Comparison of ENCODE assay signal across 9 cellular contexts in the genomic region with DNA sequence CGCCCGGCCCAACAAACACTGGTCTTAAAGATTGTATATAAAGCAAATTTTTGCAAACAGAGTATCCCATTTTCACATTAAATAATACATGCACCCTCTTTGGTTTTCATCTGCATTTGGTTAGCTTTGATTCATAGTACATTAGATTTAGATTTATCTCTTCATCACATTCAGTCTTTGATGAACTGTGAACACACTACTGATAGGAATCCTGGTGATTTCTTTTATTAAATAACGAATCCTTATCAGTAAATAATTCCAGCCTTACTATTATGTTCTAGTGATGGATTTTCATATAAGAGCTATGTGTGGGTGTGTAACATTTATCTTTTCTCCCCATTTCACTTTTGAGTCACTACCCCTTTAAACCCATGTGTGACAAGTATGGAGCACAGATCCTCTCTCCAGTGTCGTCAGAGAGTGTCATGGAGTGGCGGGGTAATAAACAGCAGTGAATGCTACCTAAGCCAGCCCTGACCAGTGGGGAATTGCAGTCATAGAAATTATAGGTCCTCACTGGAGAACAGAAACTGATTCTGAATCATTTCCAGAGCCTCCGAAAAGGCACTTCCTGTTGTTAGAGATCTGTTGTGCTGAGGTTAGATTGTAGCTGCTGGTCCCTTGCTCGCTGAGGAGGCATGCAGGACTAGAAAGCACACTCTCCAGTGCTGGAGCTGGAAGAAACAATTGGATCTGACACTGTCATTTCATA. TPM values are rescaled to one million over a fixed set of nuclear protein-coding genes. Genes with fewer than 3 reads are reported as not detected.
DNase-seq lines count a peak whose midpoint lies in the region; ATAC-seq and TF ChIP-seq lines count a peak whose summit lies in the region.
"Had no signal": no experiment of that assay in that cellular context is flagged by ENCODE, and none has a peak within 500 bp of the region (broad histone marks: within the 10 kb centered on the region; RNA-seq: fewer than 3 reads in every experiment).

No MANE protein-coding gene starts in this region.

- H3K4me3 Mint-ChIP-seq in activated T-cell treated with anti-CD3 and anti-CD28 coated beads, Interleukin-2, amount 50 U/mL, for 4 hours: no peak overlapping the region
- H3K4me3 Mint-ChIP-seq in activated T-cell treated with anti-CD3 and anti-CD28 coated beads, Interleukin-2, amount 50 U/mL, for 24 hours: no peak overlapping the region
- H3K4me3 Mint-ChIP-seq in HFFc6: peak overlapping the region; percentile 83

- no peaks in the 10 kb centered on the region for H4K20me1 ChIP-seq in OCI-LY7 (ENCODE audit: insufficient read depth, low read length)

- peak; percentile 28 to 66 for ATAC-seq in activated T-cell treated with anti-CD3 and anti-CD28 coated beads, Interleukin-2, amount 50 U/mL, for 4 hours
- ATAC-seq in omental fat pad (ENCODE audit: low FRiP score): no peak

- H3K9me3 Mint-ChIP-seq in activated T-cell treated with anti-CD3 and anti-CD28 coated beads, Interleukin-2, amount 50 U/mL, for 4 hours: no peaks in the 10 kb centered on the region
- H3K9me3 Mint-ChIP-seq in activated T-cell treated with anti-CD3 and anti-CD28 coated beads, Interleukin-2, amount 50 U/mL, for 24 hours: peaks cover 2% of the 10 kb centered on the region
- peaks cover 4% of the 10 kb centered on the region; the same call in 1 of the 2 replicates for H3K9me3 Mint-ChIP-seq in HFFc6

- H3K4me1 Mint-ChIP-seq in activated T-cell treated with anti-CD3 and anti-CD28 coated beads, Interleukin-2, amount 50 U/mL, for 4 hours (ENCODE audit: low read depth): peaks cover 8% of the 10 kb centered on the region
- H3K4me1 Mint-ChIP-seq in activated T-cell treated with anti-CD3 and anti-CD28 coated beads, Interleukin-2, amount 50 U/mL, for 24 hours (ENCODE audit: low read depth): peaks cover 20% of the 10 kb centered on the region
- peaks cover 32% of the 10 kb centered on the region for H3K4me1 Mint-ChIP-seq in HFFc6 (ENCODE audit: low read depth)

- CTCF ChIA-PET in OCI-LY7 (lab: Charles Lee; ENCODE audit: unreplicated experiment): no interaction called here

- H3K27me3 Mint-ChIP-seq in activated T-cell treated with anti-CD3 and anti-CD28 coated beads, Interleukin-2, amount 50 U/mL, for 4 hours (ENCODE audit: low read depth): peaks cover 3% of the 10 kb centered on the region
- peaks cover 25% of the 10 kb centered on the region for H3K27me3 Mint-ChIP-seq in activated T-cell treated with anti-CD3 and anti-CD28 coated beads, Interleukin-2, amount 50 U/mL, for 24 hours
- no peaks in the 10 kb centered on the region for H3K27me3 Mint-ChIP-seq in HFFc6 (ENCODE audit: insufficient read depth)

- no peak overlapping the region for H3K27ac Mint-ChIP-seq in activated T-cell treated with anti-CD3 and anti-CD28 coated beads, Interleukin-2, amount 50 U/mL, for 24 hours
- peak overlapping the region; percentile 77 for H3K27ac Mint-ChIP-seq in HFFc6

- H3K4me3 ChIP-seq in OCI-LY7 (ENCODE audit: low read depth, low read length, poor library complexity, severe bottlenecking): no peak overlapping the region
- H3K4me3 ChIP-seq: pancreas had no signal

- H3K27ac ChIP-seq in OCI-LY7 (ENCODE audit: low read depth, low read length, poor library complexity, severe bottlenecking): no peak overlapping the region
- H3K27ac ChIP-seq: pancreas had no signal

- no peaks in the 10 kb centered on the region for H3K9me3 ChIP-seq in OCI-LY7 (ENCODE audit: low read length)
- H3K9me3 ChIP-seq: pancreas had no signal

- no TSS peak for BruUV-seq in OCI-LY7 (replicated peaks; lab: Mats Ljungman, UMichigan)

- intact Hi-C loops in OCI-LY7 (cut with micrococcal nuclease; ENCODE audit: unreplicated experiment): no loop called here

- no peak overlapping the region for H3K4me2 ChIP-seq in OCI-LY7 (ENCODE audit: low read length)

- no peak overlapping the region for H2AFZ ChIP-seq in OCI-LY7 (ENCODE audit: low read length)

- POLR2A ChIA-PET in OCI-LY7 (lab: Charles Lee): interaction anchor here (0.8 kb wide), 1 partner anchor 92 kb away, joined by 3 read pairs; no protein-coding TSS in a partner anchor

- TF ChIP-seq CTCF in HFFc6 (IDR thresholded peaks at IDR 0.05): no peak
- TF ChIP-seq CTCF in omental fat pad (IDR thresholded peaks at IDR 0.05): no peak
- TF ChIP-seq CTCF in OCI-LY7 (conservative IDR thresholded peaks at IDR 0.05; ENCODE audit: low read length): no peak

- no peaks in the 10 kb centered on the region for H3K9me2 ChIP-seq in OCI-LY7 (ENCODE audit: insufficient read depth, low read length)

- no peaks in the 10 kb centered on the region for H3K36me3 ChIP-seq in OCI-LY7 (ENCODE audit: insufficient read depth, low read length)
- H3K36me3 ChIP-seq: pancreas had no signal

- DNase-seq in activated T-cell treated with anti-CD3 and anti-CD28 coated beads, Interleukin-2, amount 50 U/mL, for 4 hours: no peak
- DNase-seq in activated T-cell treated with anti-CD3 and anti-CD28 coated beads, Interleukin-2, amount 50 U/mL, for 24 hours: no peak
- DNase-seq in HFFc6 (peak; percentile 77), NCI-H226 (peak; percentile 33), fibroblast of peridontal ligament (ENCODE audit: extremely low read depth) (peak; percentile 75), omental fat pad (ENCODE audit: low spot score) (no peak), OCI-LY7 (ENCODE audit: low spot score) (no peak), NCI-H524 treated with DMSO at 0.1 percent for 48 hours (lab: John Stamatoyannopoulos, UW) (no peak)
- DNase-seq: pancreas had no signal

- no peaks in the 10 kb centered on the region for H3K36me3 Mint-ChIP-seq in activated T-cell treated with anti-CD3 and anti-CD28 coated beads, Interleukin-2, amount 50 U/mL, for 4 hours (ENCODE audit: insufficient read depth)
- no peaks in the 10 kb centered on the region for H3K36me3 Mint-ChIP-seq in activated T-cell treated with anti-CD3 and anti-CD28 coated beads, Interleukin-2, amount 50 U/mL, for 24 hours (ENCODE audit: low read depth)
- H3K36me3 Mint-ChIP-seq in HFFc6 (ENCODE audit: low read depth): no peaks in the 10 kb centered on the region

- no peaks in the 10 kb centered on the region for H3K4me1 ChIP-seq in OCI-LY7 (ENCODE audit: insufficient read depth, low read length, poor library complexity, severe bottlenecking)
- H3K4me1 ChIP-seq: pancreas had no signal

- no peaks in the 10 kb centered on the region for H3K79me2 ChIP-seq in OCI-LY7 (ENCODE audit: insufficient read depth, low read depth, low read length)

RNA-seq across cellular contexts. Expression of a gene that starts 22.0 kb away (rescaled TPM):
- not detected for total RNA-seq in activated T-cell treated with anti-CD3 and anti-CD28 coated beads, Interleukin-2, amount 50 U/mL, for 4 hours
- under 1 TPM; 0.14 to 0.53 (median 0.39) TPM for total RNA-seq in HFFc6 (2021; fragmentation: NEBNext Ultra II Directional; extraction: Animal tissue kit (Norgen Biotek cat#: 25700))
- total RNA-seq in omental fat pad (under 1 TPM in 3 of 4 donors, not detected in 1; under 0.01 to 0.06 (median under 0.01) TPM), OCI-LY7 (2022) (not detected in 2 replicates)
- total RNA-seq in OCI-LY7 (2014; rRNA removed; shearing (Covaris generic)): 0.03 TPM in 1 of 2 replicates, not detected in the other

Comparison
In these comparisons a context has a peak if more than half of its experiments do, and no peak if none do; other contexts are left out.
1. DNase-seq: peak in HFFc6 (single experiment), NCI-H226 (single experiment) and fibroblast of peridontal ligament (single experiment); none in activated T-cell treated with anti-CD3 and anti-CD28 coated beads, Interleukin-2, amount 50 U/mL, for 4 hours (single experiment), activated T-cell treated with anti-CD3 and anti-CD28 coated beads, Interleukin-2, amount 50 U/mL, for 24 hours (single experiment), omental fat pad (single experiment), OCI-LY7 (single experiment) and NCI-H524 treated with DMSO at 0.1 percent for 48 hours (single experiment).